Comparison of ENCODE assay signal across 1 cellular context in the genomic region with DNA sequence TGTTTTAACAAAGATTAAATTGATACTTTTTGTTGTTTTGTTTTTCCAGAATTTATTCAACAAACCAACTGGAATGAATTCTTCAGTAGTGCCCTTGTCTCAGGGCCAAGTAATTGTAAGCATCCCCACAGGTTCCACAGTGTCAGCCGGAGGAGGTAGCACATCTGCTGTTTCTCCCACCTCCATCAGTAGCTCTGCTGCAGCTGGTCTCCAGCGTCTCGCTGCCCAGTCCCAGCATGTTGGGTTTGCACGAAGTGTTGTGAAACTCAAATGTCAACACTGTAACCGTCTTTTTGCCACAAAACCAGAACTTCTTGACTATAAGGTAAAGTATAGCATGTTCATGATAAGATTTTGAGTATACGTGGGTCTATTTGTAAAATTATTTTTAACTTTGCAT.
TF ChIP-seq lines count a peak whose summit lies in the region.

No MANE protein-coding gene starts in this region.

TF ChIP-seq in H1, 55 proteins besides CTCF, POLR2A, EP300 and RAD21 (continued from another document):
- no peak for TF ChIP-seq E2F6 (IDR thresholded peaks at IDR 0.05)
- no peak for TF ChIP-seq TAF1 (IDR thresholded peaks at IDR 0.05; ENCODE audit: low read depth, low read length)
- TF ChIP-seq MAFK (IDR thresholded peaks at IDR 0.05; ENCODE audit: low read depth, low read length), result no peak
- TF ChIP-seq SP2 (IDR thresholded peaks at IDR 0.05; ENCODE audit: low read length), result no peak
